17 cellular contexts compared by ENCODE assay signal in the genomic region with DNA sequence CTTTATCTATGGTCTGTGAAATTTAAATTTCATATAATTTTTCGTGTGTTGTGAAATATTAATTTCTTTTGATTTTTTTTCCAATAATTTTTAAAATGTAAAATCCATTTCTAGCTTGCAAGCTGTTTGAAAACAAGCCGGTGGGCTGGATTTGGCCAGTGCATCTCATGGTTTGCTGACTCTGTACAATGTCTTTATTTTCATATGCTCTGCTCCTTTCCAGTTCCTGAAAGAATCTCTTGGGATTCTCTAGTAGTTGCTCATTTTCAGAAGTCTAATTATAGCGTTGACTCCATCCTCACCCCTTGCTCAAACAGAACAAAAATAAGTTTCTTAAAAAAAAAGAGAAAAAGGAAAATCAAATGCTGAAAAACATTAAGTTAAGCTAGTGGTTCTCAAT. TPM values are rescaled to one million over a fixed set of nuclear protein-coding genes. Genes with fewer than 3 reads are reported as not detected.
DNase-seq lines count a peak whose midpoint lies in the region; ATAC-seq, FAIRE-seq and TF ChIP-seq lines count a peak whose summit lies in the region.
"Had no signal": no experiment of that assay in that cellular context is flagged by ENCODE, and none has a peak within 500 bp of the region (broad histone marks: within the 10 kb centered on the region; RNA-seq: fewer than 3 reads in every experiment).

No MANE protein-coding gene starts in this region.

- POLR2A ChIA-PET in K562 (lab: Yijun Ruan, JAX), result no interaction called here

- H4K20me1 ChIP-seq in GM23248 (ENCODE audit: insufficient read depth) (no peaks in the 10 kb centered on the region), K562 (replicated peaks; ENCODE audit: control insufficient read depth, insufficient read depth, low read length) (no peaks in the 10 kb centered on the region)

- TF ChIP-seq RAD21 in K562 (CRISPR knock-in tag; conservative IDR thresholded peaks at IDR 0.05 in 1 of 2, IDR thresholded peaks at IDR 0.05 in 1 of 2), result no peak

- CTCF ChIA-PET in K562 (lab: Yijun Ruan, JAX; ENCODE audit: low intra/inter-chr PET ratio), result no interaction called here

- intact Hi-C loops in K562 (cut with micrococcal nuclease), result no loop called here
- intact Hi-C loops in thyroid gland (cut with DNase I), result no loop called here

- no peak for FAIRE-seq in K562 (lab: Jason Lieb, UNC)
- FAIRE-seq: H1 had no signal

- H3K4me1 ChIP-seq in GM23248 (ENCODE audit: insufficient read depth) (peaks cover 6% of the 10 kb centered on the region), K562 (replicated peaks in 1 of 2; ENCODE audit: control insufficient read depth in 2 of 2, insufficient read depth in 2 of 2, low read length in 2 of 2) (no peaks in the 10 kb centered on the region), thyroid gland (peaks cover 8 to 9% of the 10 kb centered on the region in 2 donors)
- H3K4me1 ChIP-seq: BE2C had no signal

- TF ChIP-seq EP300 in K562 (IDR thresholded peaks at IDR 0.05; ENCODE audit: low read length), result no peak

- H3F3A ChIP-seq in GM23248 (ENCODE audit: insufficient read depth), result peaks cover 7% of the 10 kb centered on the region; the same call in 1 of the 2 replicates

- no peak overlapping the region for H2AFZ ChIP-seq in GM23248
- H2AFZ ChIP-seq in K562 (ENCODE audit: low read depth, low read length), result no peak overlapping the region

- in situ Hi-C loops in GM23248 (cut with MboI) (no loop called here), K562 (cut with MboI) (no loop called here)

- H3K9me2 ChIP-seq in GM23248 (ENCODE audit: insufficient read depth), result no peaks in the 10 kb centered on the region

- H3K9me1 ChIP-seq in K562 (ENCODE audit: control insufficient read depth, insufficient read depth, low read length), result no peaks in the 10 kb centered on the region

- ATAC-seq in K562, result no peak
- no peak for ATAC-seq in activated CD4-positive, CD25-positive, alpha-beta regulatory T cell treated with anti-CD3 and anti-CD28 coated beads, Interleukin-2, amount 50 U/mL, for 24 hours
- no peak for ATAC-seq in GM21528 (IDR thresholded peaks at IDR 0.05; ENCODE audit: low FRiP score, unreplicated experiment)
- ATAC-seq: PC-3 had no signal

- H3K9ac ChIP-seq in GM23248 (no peak overlapping the region), K562 (ENCODE audit: insufficient read depth in 1 of 2, low read depth in 2 of 2, low read length in 2 of 2) (no peak overlapping the region)

- TF ChIP-seq POLR2A in K562 (conservative IDR thresholded peaks at IDR 0.05), result no peak
- TF ChIP-seq POLR2A in thyroid gland (IDR thresholded peaks at IDR 0.05), result no peak

- no peak overlapping the region for H3K4me3 ChIP-seq in GM23248
- H3K4me3 ChIP-seq in K562, result no peak overlapping the region
- H3K4me3 ChIP-seq in thyroid gland (replicated peaks in 1 of 3), result no peak overlapping the region

- no peaks in the 10 kb centered on the region for H3K9me3 ChIP-seq in GM23248 (ENCODE audit: low read depth)
- no peaks in the 10 kb centered on the region for H3K9me3 ChIP-seq in K562 (replicated peaks; ENCODE audit: control insufficient read depth, insufficient read depth, low read depth, low read length)
- H3K9me3 ChIP-seq in thyroid gland, result no peaks in the 10 kb centered on the region
- H3K9me3 ChIP-seq: BE2C had no signal

- BruUV-seq in K562 (replicated peaks; lab: Mats Ljungman, UMichigan), result no TSS peak

- peaks cover 50% of the 10 kb centered on the region for H3K79me2 ChIP-seq in GM23248 (ENCODE audit: insufficient read depth)
- no peaks in the 10 kb centered on the region for H3K79me2 ChIP-seq in K562 (ENCODE audit: control insufficient read depth, insufficient read depth, low read length)

- H3K36me3 ChIP-seq in GM23248 (ENCODE audit: low read depth) (peaks cover 30% of the 10 kb centered on the region), K562 (ENCODE audit: control insufficient read depth, insufficient read depth, low read length) (peaks cover 74% of the 10 kb centered on the region), thyroid gland (peaks cover 3 to 4% of the 10 kb centered on the region in 2 donors)

- no peak overlapping the region for H3K4me2 ChIP-seq in GM23248 (ENCODE audit: unreplicated experiment)
- H3K4me2 ChIP-seq in K562 (ENCODE audit: insufficient read depth, low read length), result no peak overlapping the region

- peak; percentile 35 for DNase-seq in GM23248
- no peak for DNase-seq in K562 (ENCODE audit: extremely low read depth in 1 of 4, low spot score in 3 of 4)
- peak; percentile 12 for DNase-seq in iris pigment epithelial cell (ENCODE audit: low read depth)
- DNase-seq in thyroid gland, result peak; percentile 45 to 68
- DNase-seq in dedifferentiated amniotic fluid mesenchymal stem cell (ENCODE audit: extremely low spot score), result no peak
- DNase-seq: BE2C; CD8-positive, alpha-beta memory T cell; DND-41; KBM-7; NCI-H1092; NCI-H226; NCI-H526 treated with DMSO at 0.1 percent for 48 hours; PC-3 had no signal

- TF ChIP-seq CTCF in K562 (IDR thresholded peaks at IDR 0.05 in 2 of 3, conservative IDR thresholded peaks at IDR 0.05 in 1 of 3; ENCODE audit: insufficient read depth in 2 of 3, low read depth in 1 of 3, low read length in 3 of 3), result no peak
- TF ChIP-seq CTCF in thyroid gland (IDR thresholded peaks at IDR 0.05), result no peak

- H3K27ac ChIP-seq in GM23248, result no peak overlapping the region
- H3K27ac ChIP-seq in K562 (ENCODE audit: extremely low read depth, low read depth, low read length), result no peak overlapping the region
- H3K27ac ChIP-seq in thyroid gland, result peak overlapping the region; percentile 59 to 90 (median 77)
- H3K27ac ChIP-seq: HL-60 had no signal

- H3K27me3 ChIP-seq in GM23248 (replicated peaks; ENCODE audit: insufficient read depth) (no peaks in the 10 kb centered on the region), K562 (ENCODE audit: control insufficient read depth in 2 of 2, insufficient read depth in 2 of 2, low read length in 2 of 2) (no peaks in the 10 kb centered on the region), thyroid gland (no peaks in the 10 kb centered on the region)
- H3K27me3 ChIP-seq: BE2C had no signal

- 95 to 96% methylated on average over 3 of the region's 3 CpGs for WGBS in GM23248 (ENCODE audit: low coverage in 1 of 2, low lambda C conversion rate in 2 of 2, missing lambda C conversion rate in 2 of 2), 2 experiments
- WGBS in K562 (ENCODE audit: insufficient coverage, low coverage, missing lambda C conversion rate), result 64% methylated on average over 3 of the region's 3 CpGs
- 33 to 39% methylated on average over 3 of the region's 3 CpGs for WGBS in thyroid gland, 2 donors

TF ChIP-seq in K562, 482 proteins besides CTCF, POLR2A, EP300 and RAD21:
- TF ChIP-seq HDAC6 (IDR thresholded peaks at IDR 0.05; ENCODE audit: low read depth, low read length) (no peak), CEBPB (tag; IDR thresholded peaks at IDR 0.05) (0 out of 2 replicates have a peak, but pooled peaks have one; percentile 4), CEBPG (CRISPR knock-in tag; IDR thresholded peaks at IDR 0.05) (no peak), CEBPG (tag; conservative IDR thresholded peaks at IDR 0.05 in 1 of 2, IDR thresholded peaks at IDR 0.05 in 1 of 2) (0 out of 4 replicates have a peak, but pooled peaks of 1 of the 2 experiments have one; percentile 10)

RNA-seq across cellular contexts. Expression of a gene that starts 21.4 kb away (rescaled TPM):
- 3.2 and 3.8 TPM in 2 replicates for total RNA-seq in GM23248 (2014; rRNA removed; shearing (Covaris generic))
- polyA plus RNA-seq in GM23248 (2016; fragmentation: Nextera tagmentation; extraction: Ambion mirVana) (1.0 and 1.2 TPM in 2 replicates), K562 (2011; rRNA removed) (11.9 and 15.4 TPM in 2 replicates), K562 (2014; fragmentation: Illumina TruSeq; extraction: Trizol) (7.8 and 9.9 TPM in 2 replicates), K562 (2014; fragmentation: Nextera tagmentation; extraction: Ambion mirVana) (1 to 10 TPM; 1.2 to 1.5 TPM), K562 (2014; rRNA removed) (6.0 and 6.4 TPM in 2 replicates)
- total RNA-seq in K562 (2011; cell fraction: chromatin; rRNA removed; ENCODE audit: low replicate concordance), result 24.2 and 70.5 TPM in 2 replicates
- 11.5 and 16.1 TPM in 2 replicates for total RNA-seq in K562 (2011; cell fraction: nucleolus; rRNA removed)
- total RNA-seq in K562 (2011; cell fraction: nucleoplasm; rRNA removed), result 37.4 and 70.8 TPM in 2 replicates
- total RNA-seq in K562 (2014; rRNA removed) (6.8 and 7.1 TPM in 2 replicates), K562 (2014; rRNA removed; fragmentation: Illumina TruSeq; extraction: Trizol) (12.4 and 16.6 TPM in 2 replicates), K562 (2015; rRNA removed; fragmentation: Illumina TruSeq; extraction: Trizol) (12.4 and 12.7 TPM in 2 replicates), K562 (2021) (18.8 and 19.5 TPM in 2 replicates), thyroid gland (10 to 100 TPM; 19.9 to 33.7 (median 24.7) TPM)
- 2.7 and 8.4 TPM in 2 replicates for polyA plus RNA-seq in K562 (2011; cell fraction: cytosol; rRNA removed)
- 14.0 and 21.7 TPM in 2 replicates for polyA plus RNA-seq in K562 (2011; cell fraction: nucleus; rRNA removed)
- polyA plus RNA-seq in K562 (2012), result 4.4 and 5.4 TPM in 2 replicates
- 31.4 and 42.2 TPM in 2 replicates for polyA minus RNA-seq in K562 (2011; rRNA and poly(A)+ RNA removed)
- 13.4 and 14.1 TPM in 2 replicates for polyA minus RNA-seq in K562 (2011; cell fraction: cytosol; rRNA and poly(A)+ RNA removed)
- polyA minus RNA-seq in K562 (2011; cell fraction: nucleus; rRNA and poly(A)+ RNA removed), result 14.3 and 28.0 TPM in 2 replicates

Comparison
In these comparisons a context has a peak if more than half of its experiments do, and no peak if none do; other contexts are left out.
1. DNase-seq: peak in GM23248 (single experiment), iris pigment epithelial cell (single experiment) and thyroid gland (2 of 2); none in K562 (0 of 4) and dedifferentiated amniotic fluid mesenchymal stem cell (single experiment).
2. H3K27ac ChIP-seq: peak in thyroid gland (3 of 3); none in GM23248 (single experiment) and K562 (single experiment).